8 cellular contexts compared by ENCODE assay signal in genomic region chr16:87608400-87608985, GRCh38. TPM values are rescaled to one million over a fixed set of nuclear protein-coding genes. Genes with fewer than 3 reads are reported as not detected.
DNase-seq lines count a peak whose midpoint lies in the region; FAIRE-seq and TF ChIP-seq lines count a peak whose summit lies in the region.

No MANE protein-coding gene starts in this region.

- no peak for FAIRE-seq in astrocyte (lab: Jason Lieb, UNC)

- H3K27me3 ChIP-seq in astrocyte (ENCODE audit: insufficient read depth, low read length) (peaks cover 48% of the 10 kb centered on the region), kidney epithelial cell (ENCODE audit: control insufficient read depth, insufficient read depth, low read length) (peaks cover 29% of the 10 kb centered on the region), stomach (peaks cover 5 to 72% (median 25%) of the 10 kb centered on the region in 3 donors), WERI-Rb-1 (ENCODE audit: insufficient read depth, low read depth, severe bottlenecking) (no peaks in the 10 kb centered on the region)

- H3K36me3 ChIP-seq in OCI-LY7 (ENCODE audit: insufficient read depth, low read length), result no peaks in the 10 kb centered on the region
- no peaks in the 10 kb centered on the region for H3K36me3 ChIP-seq in astrocyte (ENCODE audit: insufficient read depth, low read length)
- no peaks in the 10 kb centered on the region for H3K36me3 ChIP-seq in kidney epithelial cell (ENCODE audit: control insufficient read depth, insufficient read depth, low read length)
- no peaks in the 10 kb centered on the region for H3K36me3 ChIP-seq in stomach
- no peaks in the 10 kb centered on the region for H3K36me3 ChIP-seq in WERI-Rb-1

- no peak for TF ChIP-seq POLR2A in stomach (IDR thresholded peaks at IDR 0.05)

- H3K4me2 ChIP-seq in OCI-LY7 (ENCODE audit: low read length) (no peak overlapping the region), astrocyte (ENCODE audit: low read length) (no peak overlapping the region)

- POLR2A ChIA-PET in OCI-LY7 (lab: Charles Lee), result no interaction called here

- BruUV-seq in OCI-LY7 (replicated peaks; lab: Mats Ljungman, UMichigan), result no TSS peak

- no peak for TF ChIP-seq EP300 in stomach (IDR thresholded peaks at IDR 0.05)

- intact Hi-C loops in OCI-LY7 (cut with micrococcal nuclease; ENCODE audit: unreplicated experiment) (no loop called here), stomach (cut with DNase I; ENCODE audit: low total_unique reads) (no loop called here)

- no peak overlapping the region for H2AFZ ChIP-seq in OCI-LY7 (ENCODE audit: low read length)
- no peak overlapping the region for H2AFZ ChIP-seq in astrocyte (ENCODE audit: low read depth, low read length)

- WGBS in stomach, 5 donors, result 37 to 51% (median 48%) methylated on average over 17 to 20 of the region's 20 CpGs

- H3K4me1 ChIP-seq in OCI-LY7 (ENCODE audit: insufficient read depth, low read length, poor library complexity, severe bottlenecking), result no peaks in the 10 kb centered on the region
- H3K4me1 ChIP-seq in astrocyte (ENCODE audit: insufficient read depth, low read length), result no peaks in the 10 kb centered on the region
- H3K4me1 ChIP-seq in stomach, result peaks cover 0 to 5% (median 2%) of the 10 kb centered on the region in 4 donors

- DNase-seq in GM12865 (ENCODE audit: low read depth) (peak; percentile 24), OCI-LY7 (ENCODE audit: low spot score) (peak; percentile 23), astrocyte (ENCODE audit: low read depth) (peak; percentile 29), kidney epithelial cell (ENCODE audit: low read depth) (peak; percentile 25), stomach (peak; percentile 49), NCI-H510A (lab: John Stamatoyannopoulos, UW) (no peak), WERI-Rb-1 (no peak), NCI-H146 (lab: John Stamatoyannopoulos, UW) (no peak)

- CTCF ChIA-PET in OCI-LY7 (lab: Charles Lee; ENCODE audit: unreplicated experiment), result no interaction called here

- no peak overlapping the region for H3K4me3 Mint-ChIP-seq in astrocyte (ENCODE audit: unreplicated experiment)

- H3K79me2 ChIP-seq in OCI-LY7 (ENCODE audit: insufficient read depth, low read depth, low read length), result no peaks in the 10 kb centered on the region
- H3K79me2 ChIP-seq in astrocyte (ENCODE audit: insufficient read depth, low read length), result no peaks in the 10 kb centered on the region

- no peaks in the 10 kb centered on the region for H3K9me2 ChIP-seq in OCI-LY7 (ENCODE audit: insufficient read depth, low read length)

- TF ChIP-seq CTCF in GM12865 (IDR thresholded peaks at IDR 0.05; ENCODE audit: insufficient read depth, low read depth, low read length, missing control alignments) (no peak), OCI-LY7 (conservative IDR thresholded peaks at IDR 0.05; ENCODE audit: low read length) (no peak), astrocyte (IDR thresholded peaks at IDR 0.05; ENCODE audit: insufficient read depth, low read depth, low read length) (no peak), kidney epithelial cell (IDR thresholded peaks at IDR 0.05; ENCODE audit: insufficient read depth, low read length, poor library complexity, severe bottlenecking) (no peak), stomach (IDR thresholded peaks at IDR 0.05) (no peak), WERI-Rb-1 (IDR thresholded peaks at IDR 0.05; ENCODE audit: low read depth, low read length) (no peak)

- peaks cover 25% of the 10 kb centered on the region for H3K27me3 Mint-ChIP-seq in astrocyte (ENCODE audit: low read depth, unreplicated experiment)

- no peaks in the 10 kb centered on the region for H4K20me1 ChIP-seq in OCI-LY7 (ENCODE audit: insufficient read depth, low read length)
- no peaks in the 10 kb centered on the region for H4K20me1 ChIP-seq in astrocyte (ENCODE audit: insufficient read depth, low read length)

- H3K4me1 Mint-ChIP-seq in astrocyte (ENCODE audit: low read depth, unreplicated experiment), result no peaks in the 10 kb centered on the region

- no peak overlapping the region for H3K27ac ChIP-seq in OCI-LY7 (ENCODE audit: low read depth, low read length, poor library complexity, severe bottlenecking)
- no peak overlapping the region for H3K27ac ChIP-seq in astrocyte (ENCODE audit: low read depth, low read length)
- H3K27ac ChIP-seq in stomach, result no peak overlapping the region
- no peak overlapping the region for H3K27ac ChIP-seq in WERI-Rb-1

- H3K9me3 Mint-ChIP-seq in astrocyte (ENCODE audit: unreplicated experiment), result no peaks in the 10 kb centered on the region

- no peaks in the 10 kb centered on the region for H3K9me3 ChIP-seq in OCI-LY7 (ENCODE audit: low read length)
- H3K9me3 ChIP-seq in astrocyte (ENCODE audit: insufficient read depth, low read depth, low read length), result no peaks in the 10 kb centered on the region
- H3K9me3 ChIP-seq in stomach, result no peaks in the 10 kb centered on the region
- H3K9me3 ChIP-seq in WERI-Rb-1 (ENCODE audit: severe bottlenecking), result no peaks in the 10 kb centered on the region

- no peak overlapping the region for H3K9ac ChIP-seq in astrocyte (ENCODE audit: low read length)

- peaks cover 13% of the 10 kb centered on the region for H3K36me3 Mint-ChIP-seq in astrocyte (ENCODE audit: low read depth, unreplicated experiment)

- H3K27ac Mint-ChIP-seq in astrocyte (ENCODE audit: unreplicated experiment), result no peak overlapping the region

- no peak overlapping the region for H3K4me3 ChIP-seq in GM12865 (ENCODE audit: low read depth, low read length)
- H3K4me3 ChIP-seq in OCI-LY7 (ENCODE audit: low read depth, low read length, poor library complexity, severe bottlenecking), result no peak overlapping the region
- H3K4me3 ChIP-seq in astrocyte (ENCODE audit: insufficient read depth, low read depth, low read length), result no peak overlapping the region
- H3K4me3 ChIP-seq in kidney epithelial cell (ENCODE audit: low read depth, low read length), result no peak overlapping the region
- no peak overlapping the region for H3K4me3 ChIP-seq in stomach
- no peak overlapping the region for H3K4me3 ChIP-seq in WERI-Rb-1 (ENCODE audit: low read depth, low read length)

RNA-seq across cellular contexts. Expression of gene JPH3, which starts 6.2 kb away (rescaled TPM):
- total RNA-seq in OCI-LY7 (2014; rRNA removed; shearing (Covaris generic)), result not detected in 2 replicates
- total RNA-seq in OCI-LY7 (2022) (not detected in 2 replicates), astrocyte (8.6 and 9.3 TPM in 2 replicates), kidney epithelial cell (1.9 and 2.1 TPM in 2 replicates), stomach (1 to 10 TPM in 1 of 5 donors, under 1 TPM in 2, not detected in 2; 0.58 to 1.3 (median 0.73) TPM)
- polyA plus RNA-seq in stomach, result 1 to 10 TPM in 1 of 3 donors, under 1 TPM in 2; 0.31 to 1.3 (median 0.46) TPM

Comparison
In these comparisons a context has a peak if more than half of its experiments do, and no peak if none do; other contexts are left out.
1. DNase-seq: peak in GM12865 (single experiment), OCI-LY7 (single experiment), astrocyte (single experiment), kidney epithelial cell (single experiment) and stomach (single experiment); none in NCI-H510A (single experiment), WERI-Rb-1 (single experiment) and NCI-H146 (single experiment).